Comparison of ENCODE assay signal across 15 cellular contexts in genomic region chr10:28986856-28987255, GRCh38.
DNase-seq lines count a peak whose midpoint lies in the region; ATAC-seq, FAIRE-seq and TF ChIP-seq lines count a peak whose summit lies in the region.
"Had no signal": no experiment of that assay in that cellular context is flagged by ENCODE, and none has a peak within 500 bp of the region (broad histone marks: within the 10 kb centered on the region; RNA-seq: fewer than 3 reads in every experiment).

No MANE protein-coding gene starts in this region.

- CTCF ChIA-PET in MCF 10A (lab: Yijun Ruan, JAX) (interaction anchor here (0.6 kb wide), 1 partner anchor 37 kb away, joined by 3 read pairs; no protein-coding TSS in a partner anchor), K562 (lab: Yijun Ruan, JAX; ENCODE audit: low intra/inter-chr PET ratio) (no interaction called here)

- H3K9me3 ChIP-seq in breast epithelium = no peaks in the 10 kb centered on the region
- H3K9me3 ChIP-seq in K562 (replicated peaks; ENCODE audit: control insufficient read depth, insufficient read depth, low read depth, low read length) = no peaks in the 10 kb centered on the region
- H3K9me3 ChIP-seq: BLaER1 treated with 17β-estradiol and CSF1 and Interleukin-3, amounts not matched to agents 10 nM and 100 nM had no signal

- H3K4me3 Mint-ChIP-seq in MCF 10A (ENCODE audit: unreplicated experiment) = no peak overlapping the region
- H3K4me3 Mint-ChIP-seq: CD4-positive, CD25-positive, alpha-beta regulatory T cell had no signal

- H3K79me2 ChIP-seq in K562 (ENCODE audit: control insufficient read depth, insufficient read depth, low read length) = no peaks in the 10 kb centered on the region

- no peak for DNase-seq in MCF 10A (ENCODE audit: unreplicated experiment)
- DNase-seq in breast epithelium (ENCODE audit: low spot score in 2 of 2) = no peak
- DNase-seq in K562 (ENCODE audit: extremely low read depth in 1 of 4, low spot score in 3 of 4) = no peak
- DNase-seq in left kidney (ENCODE audit: low read depth, low spot score) = peak; percentile 24
- no peak for DNase-seq in NCI-H510A treated with DMSO at 0.1 percent for 48 hours (lab: John Stamatoyannopoulos, UW)
- DNase-seq in activated CD8-positive, alpha-beta memory T cell treated with anti-CD3 and anti-CD28 coated beads, Interleukin-2, amount 50 U/mL, for 4 hours = no peak
- DNase-seq: AML-193; Calu3; CD4-positive, CD25-positive, alpha-beta regulatory T cell; DMS 273 treated with DMSO at 0.1 percent for 48 hours; KBM-7 had no signal

- TF ChIP-seq CTCF in MCF 10A (IDR thresholded peaks at IDR 0.05; ENCODE audit: unreplicated experiment) = no peak
- TF ChIP-seq CTCF in breast epithelium (IDR thresholded peaks at IDR 0.05) = no peak
- no peak for TF ChIP-seq CTCF in K562 (IDR thresholded peaks at IDR 0.05 in 2 of 3, conservative IDR thresholded peaks at IDR 0.05 in 1 of 3; ENCODE audit: insufficient read depth in 2 of 3, low read depth in 1 of 3, low read length in 3 of 3)

- H3K4me3 ChIP-seq in breast epithelium = no peak overlapping the region
- H3K4me3 ChIP-seq in K562 = no peak overlapping the region
- H3K4me3 ChIP-seq: BLaER1 treated with 17β-estradiol and CSF1 and Interleukin-3, amounts not matched to agents 10 nM and 100 nM had no signal

- in situ Hi-C loops in K562 (cut with MboI) = loop anchor here (5.0 kb wide), 1 partner anchor 320 kb away; no protein-coding TSS in a partner anchor

- no peak for FAIRE-seq in K562 (lab: Jason Lieb, UNC)

- TSS peak; percentile 54 for BruUV-seq in MCF 10A (replicated peaks; lab: Mats Ljungman, UMichigan)
- no TSS peak for BruUV-seq in K562 (replicated peaks; lab: Mats Ljungman, UMichigan)

- H4K20me1 ChIP-seq in K562 (replicated peaks; ENCODE audit: control insufficient read depth, insufficient read depth, low read length) = no peaks in the 10 kb centered on the region
- H4K20me1 ChIP-seq: BLaER1 treated with 17β-estradiol and CSF1 and Interleukin-3, amounts not matched to agents 10 nM and 100 nM had no signal

- peak overlapping the region; percentile 75 for H2AFZ ChIP-seq in K562 (ENCODE audit: low read depth, low read length)

- no peaks in the 10 kb centered on the region for H3K36me3 Mint-ChIP-seq in MCF 10A (ENCODE audit: insufficient read depth, unreplicated experiment)
- H3K36me3 Mint-ChIP-seq: CD4-positive, CD25-positive, alpha-beta regulatory T cell had no signal

- H3K36me3 ChIP-seq in breast epithelium = no peaks in the 10 kb centered on the region
- no peaks in the 10 kb centered on the region for H3K36me3 ChIP-seq in K562 (ENCODE audit: control insufficient read depth, insufficient read depth, low read length)
- H3K36me3 ChIP-seq: BLaER1 treated with 17β-estradiol and CSF1 and Interleukin-3, amounts not matched to agents 10 nM and 100 nM had no signal

- no peaks in the 10 kb centered on the region for H3K9me1 ChIP-seq in K562 (ENCODE audit: control insufficient read depth, insufficient read depth, low read length)

- H3K9ac ChIP-seq in K562 (ENCODE audit: insufficient read depth in 1 of 2, low read depth in 2 of 2, low read length in 2 of 2) = no peak overlapping the region
- H3K9ac ChIP-seq: BLaER1 treated with 17β-estradiol and CSF1 and Interleukin-3, amounts not matched to agents 10 nM and 100 nM had no signal

- H3K4me2 ChIP-seq in K562 (ENCODE audit: insufficient read depth, low read length) = no peak overlapping the region

- no peak for TF ChIP-seq EP300 in K562 (IDR thresholded peaks at IDR 0.05; ENCODE audit: low read length)

- ATAC-seq in K562 (no peak), GM21576 (IDR thresholded peaks at IDR 0.05; ENCODE audit: unreplicated experiment) (no peak)

- intact Hi-C loops in MCF 10A (cut with micrococcal nuclease) (no loop called here), breast epithelium (cut with DNase I; ENCODE audit: low total_unique reads) (no loop called here), K562 (cut with micrococcal nuclease) (no loop called here)

- WGBS in K562 (ENCODE audit: insufficient coverage, low coverage, missing lambda C conversion rate) = 67% methylated on average over 3 of the region's 3 CpGs

- no peak for TF ChIP-seq RAD21 in K562 (CRISPR knock-in tag; conservative IDR thresholded peaks at IDR 0.05 in 1 of 2, IDR thresholded peaks at IDR 0.05 in 1 of 2)

- H3K4me1 ChIP-seq in breast epithelium (no peaks in the 10 kb centered on the region), K562 (replicated peaks in 1 of 2; ENCODE audit: control insufficient read depth in 2 of 2, insufficient read depth in 2 of 2, low read length in 2 of 2) (peaks cover 8 to 31% of the 10 kb centered on the region in 2 experiments; a peak in 4 of 5 replicates)

- H3K9me3 Mint-ChIP-seq in MCF 10A (ENCODE audit: unreplicated experiment) = no peaks in the 10 kb centered on the region

- H3K27ac ChIP-seq in breast epithelium (no peak overlapping the region), K562 (ENCODE audit: extremely low read depth, low read depth, low read length) (0 out of 3 replicates have a peak overlapping the region, but pooled peaks have one; percentile 30)
- H3K27ac ChIP-seq: 22Rv1; BLaER1 treated with 17β-estradiol and CSF1 and Interleukin-3, amounts not matched to agents 10 nM and 100 nM; HL-60 had no signal

- TF ChIP-seq POLR2A in breast epithelium (IDR thresholded peaks at IDR 0.05) (no peak), K562 (conservative IDR thresholded peaks at IDR 0.05) (no peak)

- no peaks in the 10 kb centered on the region for H3K27me3 Mint-ChIP-seq in MCF 10A (ENCODE audit: insufficient read depth, unreplicated experiment)
- H3K27me3 Mint-ChIP-seq: CD4-positive, CD25-positive, alpha-beta regulatory T cell had no signal

- peaks cover 54% of the 10 kb centered on the region for H3K4me1 Mint-ChIP-seq in MCF 10A (ENCODE audit: insufficient read depth, unreplicated experiment)
- H3K4me1 Mint-ChIP-seq: CD4-positive, CD25-positive, alpha-beta regulatory T cell had no signal

- POLR2A ChIA-PET in MCF 10A (lab: Yijun Ruan, JAX) = no interaction called here
- POLR2A ChIA-PET in K562 (lab: Yijun Ruan, JAX) = no interaction called here

- H3K27me3 ChIP-seq in breast epithelium (no peaks in the 10 kb centered on the region), K562 (ENCODE audit: control insufficient read depth in 2 of 2, insufficient read depth in 2 of 2, low read length in 2 of 2) (no peaks in the 10 kb centered on the region)
- H3K27me3 ChIP-seq: BLaER1 treated with 17β-estradiol and CSF1 and Interleukin-3, amounts not matched to agents 10 nM and 100 nM had no signal

- H3K27ac Mint-ChIP-seq in MCF 10A (ENCODE audit: low read depth, unreplicated experiment) = peak overlapping the region; percentile 77
- H3K27ac Mint-ChIP-seq: CD4-positive, CD25-positive, alpha-beta regulatory T cell had no signal

TF ChIP-seq in K562, 482 proteins besides CTCF, POLR2A, EP300 and RAD21 (continues in another document):
- TF ChIP-seq ZNF589 (CRISPR knock-in tag; IDR thresholded peaks at IDR 0.05; ENCODE audit: low read depth) = peak; percentile 62; the same call in 1 of the 2 replicates
- TF ChIP-seq GABPA (tag; conservative IDR thresholded peaks at IDR 0.05; ENCODE audit: low read depth) = peak; percentile 13; the same call in 1 of the 2 replicates
- TF ChIP-seq MEIS2 (IDR thresholded peaks at IDR 0.05; ENCODE audit: partially characterized antibody) = peak; percentile 4
- peak; percentile 17; the same call in 1 of the 2 replicates for TF ChIP-seq ETV1 (tag; conservative IDR thresholded peaks at IDR 0.05; ENCODE audit: low read depth)
- TF ChIP-seq DMBX1 (CRISPR knock-in tag; IDR thresholded peaks at IDR 0.05; ENCODE audit: borderline replicate concordance) = peak; percentile 73
- TF ChIP-seq ZNF592 (IDR thresholded peaks at IDR 0.05) = peak; percentile 12; the same call in 1 of the 2 replicates
- 0 out of 2 replicates have a peak, but pooled peaks have one; percentile 11 for TF ChIP-seq SMAD4 (CRISPR knock-in tag; conservative IDR thresholded peaks at IDR 0.05)
- TF ChIP-seq HDAC8 (tag; IDR thresholded peaks at IDR 0.05) = no peak
- TF ChIP-seq ZNF175 (CRISPR knock-in tag; IDR thresholded peaks at IDR 0.05; ENCODE audit: low read depth) = 0 out of 2 replicates have a peak, but pooled peaks have one; percentile 11
